28 cellular contexts compared by ENCODE assay signal in genomic region chr3:54278960-54279359, GRCh38.
A peak's percentile ranks its signal among the peaks of the same experiment; 100 is the strongest.
DNase-seq lines count a peak whose midpoint lies in the region; FAIRE-seq and TF ChIP-seq lines count a peak whose summit lies in the region.
"Had no signal": no experiment of that assay in that cellular context is flagged by ENCODE, and none has a peak within 500 bp of the region (broad histone marks: within the 10 kb centered on the region; RNA-seq: fewer than 3 reads in every experiment).

No MANE protein-coding gene starts in this region.

- H3K79me2 ChIP-seq in hepatocyte: no peaks in the 10 kb centered on the region

- H3K36me3 ChIP-seq in hepatocyte (replicated peaks; ENCODE audit: insufficient read depth, low read depth): no peaks in the 10 kb centered on the region
- H3K36me3 ChIP-seq: HAP-1, SJCRH30, suprapubic skin had no signal

- TF ChIP-seq CTCF in cardiac fibroblast (IDR thresholded peaks at IDR 0.05; ENCODE audit: low read depth, low read length) (no peak), hepatocyte (IDR thresholded peaks at IDR 0.05; ENCODE audit: poor library complexity) (no peak)

- no peaks in the 10 kb centered on the region for H3K4me1 ChIP-seq in hepatocyte (ENCODE audit: insufficient read depth)
- H3K4me1 ChIP-seq: HAP-1, SJCRH30, suprapubic skin had no signal

- H3K4me3 ChIP-seq in cardiac fibroblast (replicated peaks in 1 of 2; ENCODE audit: low read depth in 2 of 2, low read length in 2 of 2): no peak overlapping the region
- H3K4me3 ChIP-seq in hepatocyte: no peak overlapping the region
- H3K4me3 ChIP-seq: coronary artery, HAP-1, SJCRH30, suprapubic skin had no signal

- FAIRE-seq in H54 (lab: Jason Lieb, UNC): no peak
- FAIRE-seq: G401.6, HepG2, keratinocyte had no signal

- no peaks in the 10 kb centered on the region for H3K9me2 ChIP-seq in hepatocyte (replicated peaks; ENCODE audit: insufficient read depth)

- H4K20me1 ChIP-seq in hepatocyte (ENCODE audit: insufficient read depth, poor library complexity, severe bottlenecking): no peaks in the 10 kb centered on the region

- TF ChIP-seq POLR2A in H54 (IDR thresholded peaks at IDR 0.05; ENCODE audit: low read depth, low read length): no peak

- H3K4me2 ChIP-seq in hepatocyte: no peak overlapping the region

- WGBS in hepatocyte (ENCODE audit: low lambda C conversion rate, missing lambda C conversion rate): 82% methylated on average over 7 of the region's 7 CpGs

- H3K9me3 ChIP-seq in hepatocyte (ENCODE audit: low read depth): no peaks in the 10 kb centered on the region
- H3K9me3 ChIP-seq: HAP-1, SJCRH30 had no signal

- DNase-seq in COLO829 (ENCODE audit: low spot score) (peak; percentile 42), M059J (ENCODE audit: low read depth) (peak; percentile 71), cardiac fibroblast (ENCODE audit: low read depth in 2 of 2) (peak; percentile 8 to 22), hepatocyte (ENCODE audit: low spot score) (peak; percentile 6), H54 (ENCODE audit: insufficient read length, low spot score) (no peak), DMS 273 treated with DMSO at 0.1 percent for 48 hours (lab: John Stamatoyannopoulos, UW) (no peak), COR-L47 (lab: John Stamatoyannopoulos, UW) (no peak), NCI-H2196 (lab: John Stamatoyannopoulos, UW; ENCODE audit: unreplicated experiment) (no peak)
- DNase-seq: activated B cell treated with CpG ODN at 0.5 μM for 24 hours; activated naive CD4-positive, alpha-beta T cell treated with Interleukin-2 at 50 U/mL for 16 hours; amygdala; DMS53; effector memory CD4-positive, alpha-beta T cell; Karpas-422; midbrain; naive thymus-derived CD8-positive, alpha-beta T cell; NCI-H1694 treated with DMSO at 0.1 percent for 48 hours; NCI-H2171 treated with DMSO at 0.1 percent for 48 hours; NCI-H524 treated with DMSO at 0.1 percent for 48 hours; occipital lobe; SJCRH30; stimulated activated naive CD4-positive, alpha-beta T cell had no signal

- no peaks in the 10 kb centered on the region for H3K27me3 ChIP-seq in hepatocyte
- H3K27me3 ChIP-seq: SJCRH30 had no signal

- no peak overlapping the region for H2AFZ ChIP-seq in hepatocyte

- H3K27ac ChIP-seq in hepatocyte: no peak overlapping the region
- H3K27ac ChIP-seq: coronary artery, SJCRH30, suprapubic skin had no signal

Comparison
In these comparisons a context has a peak if more than half of its experiments do, and no peak if none do; other contexts are left out.
1. DNase-seq: peak in COLO829 (single experiment), M059J (single experiment), cardiac fibroblast (2 of 2) and hepatocyte (single experiment); none in H54 (single experiment), DMS 273 treated with DMSO at 0.1 percent for 48 hours (single experiment), COR-L47 (single experiment) and NCI-H2196 (single experiment).